9 cellular contexts compared by ENCODE assay signal in genomic region chr14:76917759-76918175, GRCh38.
DNase-seq lines count a peak whose midpoint lies in the region; ATAC-seq and TF ChIP-seq lines count a peak whose summit lies in the region.
"Had no signal": no experiment of that assay in that cellular context is flagged by ENCODE, and none has a peak within 500 bp of the region (broad histone marks: within the 10 kb centered on the region; RNA-seq: fewer than 3 reads in every experiment).

No MANE protein-coding gene starts in this region.

- WGBS in esophagus squamous epithelium, 2 donors, result 0% methylated on average over 1 of the region's 4 CpGs; no CpG with 5 or more reads in 1 of the 2 donors

- peaks cover 70 to 86% (median 73%) of the 10 kb centered on the region in 3 donors for H3K4me1 ChIP-seq in esophagus squamous epithelium
- peaks cover 42% of the 10 kb centered on the region for H3K4me1 ChIP-seq in rectal smooth muscle tissue (ENCODE audit: control insufficient read depth, insufficient read depth, low read length)

- H3K9ac ChIP-seq in rectal smooth muscle tissue (ENCODE audit: low read length), result no peak overlapping the region

- H3K27me3 Mint-ChIP-seq in activated T-cell treated with anti-CD3 and anti-CD28 coated beads, Interleukin-2, amount 50 U/mL, for 24 hours, result no peaks in the 10 kb centered on the region

- TF ChIP-seq CTCF in esophagus squamous epithelium (IDR thresholded peaks at IDR 0.05), result no peak

- DNase-seq in Daoy (ENCODE audit: low read depth), result peak; percentile 39
- peak; percentile 43 for DNase-seq in NCI-H2227 treated with DMSO at 0.1 percent for 48 hours (lab: John Stamatoyannopoulos, UW)
- no peak for DNase-seq in esophagus squamous epithelium (lab: John Stamatoyannopoulos, UW)
- no peak for DNase-seq in COLO829 (ENCODE audit: low spot score)
- DNase-seq in activated T-cell treated with anti-CD3 and anti-CD28 coated beads, Interleukin-2, amount 50 U/mL, for 24 hours, result no peak

- H3K4me1 Mint-ChIP-seq in activated T-cell treated with anti-CD3 and anti-CD28 coated beads, Interleukin-2, amount 50 U/mL, for 24 hours (ENCODE audit: low read depth), result peaks cover 42% of the 10 kb centered on the region

- peak overlapping the region; percentile 89 to 99 (median 94) for H3K27ac ChIP-seq in esophagus squamous epithelium
- peak overlapping the region; percentile 98 for H3K27ac ChIP-seq in rectal smooth muscle tissue (ENCODE audit: low read depth, low read length)

- no peaks in the 10 kb centered on the region for H3K36me3 Mint-ChIP-seq in activated T-cell treated with anti-CD3 and anti-CD28 coated beads, Interleukin-2, amount 50 U/mL, for 24 hours (ENCODE audit: low read depth)
- H3K36me3 Mint-ChIP-seq: IgD-negative memory B cell had no signal

- no peak overlapping the region for H3K27ac Mint-ChIP-seq in activated T-cell treated with anti-CD3 and anti-CD28 coated beads, Interleukin-2, amount 50 U/mL, for 24 hours

- no peaks in the 10 kb centered on the region for H3K9me3 Mint-ChIP-seq in activated T-cell treated with anti-CD3 and anti-CD28 coated beads, Interleukin-2, amount 50 U/mL, for 24 hours
- H3K9me3 Mint-ChIP-seq: IgD-negative memory B cell had no signal

- peak overlapping the region in 1 of 4 donors; percentile 37 for H3K4me3 ChIP-seq in esophagus squamous epithelium
- no peak overlapping the region for H3K4me3 ChIP-seq in rectal smooth muscle tissue (ENCODE audit: low read length)

- TF ChIP-seq POLR2A in esophagus squamous epithelium (IDR thresholded peaks at IDR 0.05), result no peak

- H3K27me3 ChIP-seq in esophagus squamous epithelium, result no peaks in the 10 kb centered on the region
- no peaks in the 10 kb centered on the region for H3K27me3 ChIP-seq in rectal smooth muscle tissue (ENCODE audit: control insufficient read depth, insufficient read depth, low read length)

- intact Hi-C loops in esophagus squamous epithelium (cut with DNase I), result loop anchor here (5.0 kb wide), 1 partner anchor 110 kb away; the partner anchor contains the start of gene IRF2BPL

- no peaks in the 10 kb centered on the region for H3K36me3 ChIP-seq in esophagus squamous epithelium
- H3K36me3 ChIP-seq in rectal smooth muscle tissue (ENCODE audit: control insufficient read depth, insufficient read depth, low read length), result no peaks in the 10 kb centered on the region

- no peaks in the 10 kb centered on the region for H3K9me3 ChIP-seq in esophagus squamous epithelium

- ATAC-seq in GM18517 (IDR thresholded peaks at IDR 0.05; ENCODE audit: unreplicated experiment) (no peak), HG02623 (IDR thresholded peaks at IDR 0.05; ENCODE audit: unreplicated experiment) (no peak)

- no peak overlapping the region for H3K4me3 Mint-ChIP-seq in activated T-cell treated with anti-CD3 and anti-CD28 coated beads, Interleukin-2, amount 50 U/mL, for 24 hours

Comparison
In these comparisons a context has a peak if more than half of its experiments do, and no peak if none do; other contexts are left out.
1. DNase-seq: peak in Daoy (single experiment) and NCI-H2227 treated with DMSO at 0.1 percent for 48 hours (single experiment); none in esophagus squamous epithelium (single experiment), COLO829 (single experiment) and activated T-cell treated with anti-CD3 and anti-CD28 coated beads, Interleukin-2, amount 50 U/mL, for 24 hours (single experiment).